Comparison of ENCODE assay signal across 10 cellular contexts in the genomic region with DNA sequence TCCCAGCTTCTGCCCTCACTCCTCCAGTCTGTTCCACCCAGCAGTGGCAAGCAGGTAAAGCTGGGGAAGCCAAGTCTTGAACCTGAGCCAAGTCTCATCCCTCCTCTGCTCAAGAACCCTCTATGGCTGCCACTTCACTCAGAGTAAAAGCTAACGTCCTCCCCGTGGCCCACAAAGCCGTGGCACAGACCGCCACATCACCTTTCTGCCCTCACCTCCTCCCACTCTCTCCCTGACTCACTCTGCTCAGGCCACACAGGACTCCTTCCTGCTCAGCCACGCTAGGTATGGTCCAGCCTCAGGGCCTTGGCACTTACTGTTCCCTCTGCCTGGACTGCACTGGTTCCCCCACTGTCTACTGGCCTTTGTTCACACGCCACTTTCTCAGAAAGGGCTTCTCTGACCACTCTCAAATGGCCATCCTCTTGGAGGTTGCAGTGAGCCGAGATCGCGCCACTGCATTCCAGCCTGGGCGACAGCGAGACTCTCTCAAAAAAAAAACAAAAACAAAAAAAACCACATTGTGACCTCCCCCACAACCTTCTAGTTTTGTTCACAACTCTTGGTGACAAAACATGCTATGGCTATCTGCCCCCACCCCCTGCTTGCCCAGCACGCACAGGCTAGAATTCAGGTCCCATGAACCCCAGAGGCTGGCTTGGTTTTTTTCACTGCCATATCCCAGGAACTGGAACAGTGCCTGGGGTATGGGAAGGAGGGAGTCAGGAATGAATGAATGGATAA. TPM values are rescaled to one million over a fixed set of nuclear protein-coding genes. Genes with fewer than 3 reads are reported as not detected.
DNase-seq lines count a peak whose midpoint lies in the region; ATAC-seq and TF ChIP-seq lines count a peak whose summit lies in the region.
"Had no signal": no experiment of that assay in that cellular context is flagged by ENCODE, and none has a peak within 500 bp of the region (broad histone marks: within the 10 kb centered on the region; RNA-seq: fewer than 3 reads in every experiment).

No MANE protein-coding gene starts in this region.

- intact Hi-C loops in mucosa of descending colon (cut with DNase I, micrococcal nuclease): no loop called here

- peaks cover 20% of the 10 kb centered on the region for H3K4me1 Mint-ChIP-seq in activated naive CD8-positive, alpha-beta T cell treated with anti-CD3 and anti-CD28 coated beads, Interleukin-2, amount 10 ng/mL, durations not matched to agents 7 days and 5 days
- H3K4me1 Mint-ChIP-seq in activated naive CD8-positive, alpha-beta T cell treated with anti-CD3 and anti-CD28 coated beads, Interleukin-2, amount 50 U/mL, for 24 hours: peaks cover 49% of the 10 kb centered on the region
- peaks cover 33% of the 10 kb centered on the region for H3K4me1 Mint-ChIP-seq in WTC11

- H3K4me1 ChIP-seq in thoracic aorta (ENCODE audit: control insufficient read depth in 1 of 2, low read depth in 2 of 2): peaks cover 14 to 24% of the 10 kb centered on the region in 2 donors
- peaks cover 15% of the 10 kb centered on the region for H3K4me1 ChIP-seq in mucosa of descending colon (ENCODE audit: low read depth)

- H3K9me3 Mint-ChIP-seq in activated naive CD8-positive, alpha-beta T cell treated with anti-CD3 and anti-CD28 coated beads, Interleukin-2, amount 10 ng/mL, durations not matched to agents 7 days and 5 days: no peaks in the 10 kb centered on the region
- H3K9me3 Mint-ChIP-seq in activated naive CD8-positive, alpha-beta T cell treated with anti-CD3 and anti-CD28 coated beads, Interleukin-2, amount 50 U/mL, for 24 hours: no peaks in the 10 kb centered on the region
- no peaks in the 10 kb centered on the region for H3K9me3 Mint-ChIP-seq in WTC11

- ATAC-seq in activated naive CD8-positive, alpha-beta T cell treated with anti-CD3 and anti-CD28 coated beads, Interleukin-2, amount 10 ng/mL, durations not matched to agents 7 days and 5 days (ENCODE audit: low read depth): peak; percentile 6
- ATAC-seq in activated naive CD8-positive, alpha-beta T cell treated with anti-CD3 and anti-CD28 coated beads, Interleukin-2, amount 50 U/mL, for 24 hours: no peak
- ATAC-seq in WTC11 (no peak), thoracic aorta (ENCODE audit: insufficient number of reproducible peaks, low FRiP score, low read depth) (no peak), mucosa of descending colon (no peak)

- no peak overlapping the region for H3K27ac ChIP-seq in thoracic aorta

- H3K9me3 ChIP-seq in thoracic aorta: no peaks in the 10 kb centered on the region
- H3K9me3 ChIP-seq in mucosa of descending colon: no peaks in the 10 kb centered on the region

- TF ChIP-seq CTCF in WTC11 (IDR thresholded peaks at IDR 0.05): no peak
- no peak for TF ChIP-seq CTCF in fibroblast of villous mesenchyme (IDR thresholded peaks at IDR 0.05; ENCODE audit: insufficient read depth, low read depth, low read length)
- TF ChIP-seq CTCF in thoracic aorta (IDR thresholded peaks at IDR 0.05): no peak
- TF ChIP-seq CTCF in mucosa of descending colon (IDR thresholded peaks at IDR 0.05): no peak

- no peaks in the 10 kb centered on the region for H3K27me3 ChIP-seq in thoracic aorta (replicated peaks; ENCODE audit: insufficient read depth)

- H3K4me3 Mint-ChIP-seq in activated naive CD8-positive, alpha-beta T cell treated with anti-CD3 and anti-CD28 coated beads, Interleukin-2, amount 10 ng/mL, durations not matched to agents 7 days and 5 days: peak overlapping the region; percentile 45
- H3K4me3 Mint-ChIP-seq in activated naive CD8-positive, alpha-beta T cell treated with anti-CD3 and anti-CD28 coated beads, Interleukin-2, amount 50 U/mL, for 24 hours: no peak overlapping the region
- H3K4me3 Mint-ChIP-seq in WTC11: no peak overlapping the region

- DNase-seq in activated naive CD8-positive, alpha-beta T cell treated with anti-CD3 and anti-CD28 coated beads, Interleukin-2, amount 10 ng/mL, durations not matched to agents 7 days and 5 days: no peak
- no peak for DNase-seq in activated naive CD8-positive, alpha-beta T cell treated with anti-CD3 and anti-CD28 coated beads, Interleukin-2, amount 50 U/mL, for 24 hours
- DNase-seq in WTC11 (ENCODE audit: low spot score): no peak
- DNase-seq in fibroblast of villous mesenchyme (ENCODE audit: low read depth): peak; percentile 44
- DNase-seq in thoracic aorta (ENCODE audit: low spot score): no peak
- no peak for DNase-seq in AML-193 (lab: John Stamatoyannopoulos, UW)
- no peak for DNase-seq in mucosa of descending colon
- DNase-seq in activated gamma-delta T cell treated with Interleukin-2 at 50 U/mL for 16 hours: no peak
- DNase-seq: NCI-H1436 treated with DMSO at 0.1 percent for 48 hours had no signal

- peak overlapping the region; percentile 52 for H3K27ac Mint-ChIP-seq in activated naive CD8-positive, alpha-beta T cell treated with anti-CD3 and anti-CD28 coated beads, Interleukin-2, amount 10 ng/mL, durations not matched to agents 7 days and 5 days
- no peak overlapping the region for H3K27ac Mint-ChIP-seq in activated naive CD8-positive, alpha-beta T cell treated with anti-CD3 and anti-CD28 coated beads, Interleukin-2, amount 50 U/mL, for 24 hours
- H3K27ac Mint-ChIP-seq in WTC11: peak overlapping the region; percentile 77

- POLR2A ChIA-PET in activated naive CD8-positive, alpha-beta T cell treated with anti-CD3 and anti-CD28 coated beads, Interleukin-2, amount 10 ng/mL, durations not matched to agents 7 days and 5 days (lab: Charles Lee): interaction anchor here (0.6 to 2.5 kb wide), 3 partner anchors 34 to 51 kb away, joined by 3 to 7 read pairs (median 3); a partner anchor contains a TSS
- POLR2A ChIA-PET in WTC11 (lab: Charles Lee): interaction anchor here (0.6 to 0.8 kb wide), 2 partner anchors 38 to 133 kb away, joined by 3 to 5 read pairs; a partner anchor contains a TSS

- H3K4me3 ChIP-seq in fibroblast of villous mesenchyme (ENCODE audit: low read depth, low read length): no peak overlapping the region
- H3K4me3 ChIP-seq in thoracic aorta: peak overlapping the region; percentile 50
- no peak overlapping the region for H3K4me3 ChIP-seq in mucosa of descending colon

- H3K36me3 Mint-ChIP-seq in activated naive CD8-positive, alpha-beta T cell treated with anti-CD3 and anti-CD28 coated beads, Interleukin-2, amount 10 ng/mL, durations not matched to agents 7 days and 5 days: no peaks in the 10 kb centered on the region
- H3K36me3 Mint-ChIP-seq in activated naive CD8-positive, alpha-beta T cell treated with anti-CD3 and anti-CD28 coated beads, Interleukin-2, amount 50 U/mL, for 24 hours (ENCODE audit: low read depth): no peaks in the 10 kb centered on the region
- H3K36me3 Mint-ChIP-seq in WTC11: no peaks in the 10 kb centered on the region

- CTCF ChIA-PET in WTC11 (lab: Charles Lee): interaction anchor here (0.6 to 4.4 kb wide), 23 partner anchors 9 to 220 kb away, joined by 3 to 39 read pairs (median 9); a partner anchor contains a TSS

- H3K27me3 Mint-ChIP-seq in activated naive CD8-positive, alpha-beta T cell treated with anti-CD3 and anti-CD28 coated beads, Interleukin-2, amount 10 ng/mL, durations not matched to agents 7 days and 5 days: no peaks in the 10 kb centered on the region
- no peaks in the 10 kb centered on the region for H3K27me3 Mint-ChIP-seq in activated naive CD8-positive, alpha-beta T cell treated with anti-CD3 and anti-CD28 coated beads, Interleukin-2, amount 50 U/mL, for 24 hours
- no peaks in the 10 kb centered on the region for H3K27me3 Mint-ChIP-seq in WTC11 (ENCODE audit: low read depth)

- no peaks in the 10 kb centered on the region for H3K36me3 ChIP-seq in thoracic aorta
- no peaks in the 10 kb centered on the region for H3K36me3 ChIP-seq in mucosa of descending colon (ENCODE audit: low read depth)

TF ChIP-seq in WTC11, 78 proteins besides CTCF, POLR2A, EP300 and RAD21 (continues in another document):
- TF ChIP-seq, protein P1, sequence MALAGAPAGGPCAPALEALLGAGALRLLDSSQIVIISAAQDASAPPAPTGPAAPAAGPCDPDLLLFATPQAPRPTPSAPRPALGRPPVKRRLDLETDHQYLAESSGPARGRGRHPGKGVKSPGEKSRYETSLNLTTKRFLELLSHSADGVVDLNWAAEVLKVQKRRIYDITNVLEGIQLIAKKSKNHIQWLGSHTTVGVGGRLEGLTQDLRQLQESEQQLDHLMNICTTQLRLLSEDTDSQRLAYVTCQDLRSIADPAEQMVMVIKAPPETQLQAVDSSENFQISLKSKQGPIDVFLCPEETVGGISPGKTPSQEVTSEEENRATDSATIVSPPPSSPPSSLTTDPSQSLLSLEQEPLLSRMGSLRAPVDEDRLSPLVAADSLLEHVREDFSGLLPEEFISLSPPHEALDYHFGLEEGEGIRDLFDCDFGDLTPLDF (CRISPR knock-in tag; IDR thresholded peaks at IDR 0.05): no peak
- TF ChIP-seq, protein P2, sequence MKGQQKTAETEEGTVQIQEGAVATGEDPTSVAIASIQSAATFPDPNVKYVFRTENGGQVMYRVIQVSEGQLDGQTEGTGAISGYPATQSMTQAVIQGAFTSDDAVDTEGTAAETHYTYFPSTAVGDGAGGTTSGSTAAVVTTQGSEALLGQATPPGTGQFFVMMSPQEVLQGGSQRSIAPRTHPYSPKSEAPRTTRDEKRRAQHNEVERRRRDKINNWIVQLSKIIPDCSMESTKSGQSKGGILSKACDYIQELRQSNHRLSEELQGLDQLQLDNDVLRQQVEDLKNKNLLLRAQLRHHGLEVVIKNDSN (CRISPR knock-in tag; IDR thresholded peaks at IDR 0.05): no peak

RNA-seq across cellular contexts. Expression of a gene that starts 15.8 kb away (rescaled TPM):
- total RNA-seq in activated naive CD8-positive, alpha-beta T cell treated with anti-CD3 and anti-CD28 coated beads, Interleukin-2, amount 10 ng/mL, durations not matched to agents 7 days and 5 days: 100 to 1,000 TPM in 1 of 2 experiments, 10 to 100 TPM in 1; 90.7 to 108 TPM
- total RNA-seq in WTC11 (2021) (240 to 255 TPM (median 254 TPM) in 3 replicates), fibroblast of villous mesenchyme (216 and 357 TPM in 2 replicates), thoracic aorta (100 to 1,000 TPM; 179 to 251 TPM), mucosa of descending colon (100 to 1,000 TPM; 172 to 255 (median 241) TPM)

RNA-seq across cellular contexts. Expression of a gene that starts 26.7 kb away (rescaled TPM):
- 100 to 1,000 TPM; 161 to 168 TPM for total RNA-seq in activated naive CD8-positive, alpha-beta T cell treated with anti-CD3 and anti-CD28 coated beads, Interleukin-2, amount 10 ng/mL, durations not matched to agents 7 days and 5 days
- total RNA-seq in WTC11 (2021): 161 to 198 TPM (median 197 TPM) in 3 replicates
- total RNA-seq in fibroblast of villous mesenchyme: 27.4 and 32.0 TPM in 2 replicates
- 10 to 100 TPM; 35.6 to 37.6 TPM for total RNA-seq in thoracic aorta
- 100 to 1,000 TPM in 2 of 3 donors, 10 to 100 TPM in 1; 94.4 to 155 (median 141) TPM for total RNA-seq in mucosa of descending colon

RNA-seq across cellular contexts. Expression of a gene that starts 26.8 kb away (rescaled TPM):
- under 1 TPM in 1 of 2 experiments, not detected in 1; 0.17 TPM for total RNA-seq in activated naive CD8-positive, alpha-beta T cell treated with anti-CD3 and anti-CD28 coated beads, Interleukin-2, amount 10 ng/mL, durations not matched to agents 7 days and 5 days
- total RNA-seq in WTC11 (2021) (0.14 TPM in 1 of 3 replicates, not detected in the others), fibroblast of villous mesenchyme (not detected in 2 replicates), thoracic aorta (not detected), mucosa of descending colon (under 1 TPM in 2 of 3 donors, not detected in 1; 0.29 to 0.34 TPM)
- total RNA-seq: epithelial cell of proximal tubule had no signal

RNA-seq across cellular contexts. Expression of a gene that starts 37.9 kb away (rescaled TPM):
- total RNA-seq in activated naive CD8-positive, alpha-beta T cell treated with anti-CD3 and anti-CD28 coated beads, Interleukin-2, amount 10 ng/mL, durations not matched to agents 7 days and 5 days: 100 to 1,000 TPM; 103 to 110 TPM
- total RNA-seq in WTC11 (2021): 54.5 to 88.7 TPM (median 81.9 TPM) in 3 replicates
- 78.0 and 99.3 TPM in 2 replicates for total RNA-seq in fibroblast of villous mesenchyme
- 10 to 100 TPM; 50.1 to 50.6 TPM for total RNA-seq in thoracic aorta
- total RNA-seq in mucosa of descending colon: 100 to 1,000 TPM; 104 to 110 (median 107) TPM
